Comparison of ENCODE assay signal across 8 cellular contexts in genomic region chr18:3525870-3526420, GRCh38.
DNase-seq lines count a peak whose midpoint lies in the region; ATAC-seq and TF ChIP-seq lines count a peak whose summit lies in the region.

No MANE protein-coding gene starts in this region.

- H3K27ac ChIP-seq in skeletal muscle tissue (ENCODE audit: low read depth, low read length) = peak overlapping the region; percentile 72
- H3K27ac ChIP-seq in left lung = no peak overlapping the region

- ATAC-seq in GM19438 (IDR thresholded peaks at IDR 0.05; ENCODE audit: low read depth, unreplicated experiment) (peak; percentile 71), HG03565 (IDR thresholded peaks at IDR 0.05; ENCODE audit: unreplicated experiment) (peak; percentile 66), left lung (no peak)

- no peaks in the 10 kb centered on the region for H3K36me3 Mint-ChIP-seq in T-helper 1 cell treated with Interleukin-12 subunit alpha and Interleukin-12 subunit beta and Interleukin-4 antibody, amounts not matched to agents 30 μg/mL and 1 μg/mL, for 36 hours (ENCODE audit: low read depth)

- H3K9me3 ChIP-seq in skeletal muscle tissue (ENCODE audit: control insufficient read depth in 3 of 3, low read length in 3 of 3) (no peaks in the 10 kb centered on the region), left lung (peaks cover 0 to 11% of the 10 kb centered on the region in 2 donors)

- H3K4me3 ChIP-seq in skeletal muscle tissue (ENCODE audit: low read length in 3 of 3) (peak overlapping the region; percentile 19 to 53 (median 33)), left lung (no peak overlapping the region)

- H3K4me3 Mint-ChIP-seq in T-helper 1 cell treated with Interleukin-12 subunit alpha and Interleukin-12 subunit beta and Interleukin-4 antibody, amounts not matched to agents 30 μg/mL and 1 μg/mL, for 36 hours = peak overlapping the region; percentile 19

- peaks cover 1% of the 10 kb centered on the region for H3K27me3 Mint-ChIP-seq in T-helper 1 cell treated with Interleukin-12 subunit alpha and Interleukin-12 subunit beta and Interleukin-4 antibody, amounts not matched to agents 30 μg/mL and 1 μg/mL, for 36 hours (ENCODE audit: low read depth)

- no peaks in the 10 kb centered on the region for H3K36me3 ChIP-seq in skeletal muscle tissue (ENCODE audit: control insufficient read depth in 3 of 3, insufficient read depth in 3 of 3, low read length in 3 of 3)
- no peaks in the 10 kb centered on the region for H3K36me3 ChIP-seq in left lung

- peak overlapping the region; percentile 5 to 58 (median 16) for H3K9ac ChIP-seq in skeletal muscle tissue (ENCODE audit: low read depth in 1 of 3, low read length in 3 of 3)

- intact Hi-C loops in left lung (cut with DNase I) = no loop called here

- TF ChIP-seq CTCF in left lung (IDR thresholded peaks at IDR 0.05) = no peak

- H3K27me3 ChIP-seq in skeletal muscle tissue (ENCODE audit: control insufficient read depth in 3 of 3, insufficient read depth in 3 of 3, low read length in 3 of 3) (no peaks in the 10 kb centered on the region), left lung (no peaks in the 10 kb centered on the region)

- H3K27ac Mint-ChIP-seq in T-helper 1 cell treated with Interleukin-12 subunit alpha and Interleukin-12 subunit beta and Interleukin-4 antibody, amounts not matched to agents 30 μg/mL and 1 μg/mL, for 36 hours = no peak overlapping the region

- H3K4me1 Mint-ChIP-seq in T-helper 1 cell treated with Interleukin-12 subunit alpha and Interleukin-12 subunit beta and Interleukin-4 antibody, amounts not matched to agents 30 μg/mL and 1 μg/mL, for 36 hours (ENCODE audit: low read depth) = peaks cover 15% of the 10 kb centered on the region

- H3K9me3 Mint-ChIP-seq in T-helper 1 cell treated with Interleukin-12 subunit alpha and Interleukin-12 subunit beta and Interleukin-4 antibody, amounts not matched to agents 30 μg/mL and 1 μg/mL, for 36 hours = peaks cover 6% of the 10 kb centered on the region

- H3K4me1 ChIP-seq in skeletal muscle tissue (ENCODE audit: control insufficient read depth in 3 of 3, insufficient read depth in 3 of 3, low read length in 3 of 3) (peaks cover 8 to 16% (median 9%) of the 10 kb centered on the region in 3 donors), left lung (peaks cover 0 to 11% of the 10 kb centered on the region in 2 donors)

- DNase-seq in DMS79 treated with DMSO at 0.1 percent for 48 hours (lab: John Stamatoyannopoulos, UW) (peak; percentile 95), cerebellar nuclear complex (lab: John Stamatoyannopoulos, UW) (peak; percentile 7 to 67), left lung (no peak)
- no peak for DNase-seq in effector CD4-positive, alpha-beta T cell

Comparison
In these comparisons a context has a peak if more than half of its experiments do, and no peak if none do; other contexts are left out.
1. DNase-seq: peak in DMS79 treated with DMSO at 0.1 percent for 48 hours (single experiment) and cerebellar nuclear complex (2 of 2); none in left lung (0 of 2) and effector CD4-positive, alpha-beta T cell (single experiment).
2. H3K4me3 ChIP-seq: peak in skeletal muscle tissue (3 of 3); none in left lung (0 of 2).